ENCODE assay signal across 18 cellular contexts in the genomic region with DNA sequence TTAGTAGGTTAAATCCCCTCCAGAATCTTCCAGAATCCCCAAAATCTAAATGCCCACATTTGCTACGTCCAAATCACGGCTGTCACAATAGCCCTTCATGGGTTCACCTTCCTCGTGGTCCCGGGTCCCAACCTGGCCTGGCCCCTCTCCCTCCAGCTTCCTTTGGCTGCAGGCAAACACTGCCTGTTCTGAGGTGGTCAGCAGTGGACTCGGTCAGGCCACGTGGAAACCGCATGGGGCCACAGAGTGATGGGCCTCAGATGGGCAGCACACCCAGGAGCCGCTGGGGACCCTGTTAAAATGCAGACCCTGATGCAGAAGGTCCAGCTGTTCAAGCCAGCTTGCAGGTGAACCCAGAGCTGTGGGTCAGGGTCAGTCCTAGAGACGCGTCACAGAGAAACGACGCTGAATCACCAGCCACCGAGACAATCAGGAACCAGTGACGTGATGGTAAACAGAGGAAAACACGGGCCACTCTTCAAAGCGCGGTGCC.
DNase-seq lines count a peak whose midpoint lies in the region; ATAC-seq and TF ChIP-seq lines count a peak whose summit lies in the region.
"Had no signal": no experiment of that assay in that cellular context is flagged by ENCODE, and none has a peak within 500 bp of the region (broad histone marks: within the 10 kb centered on the region; RNA-seq: fewer than 3 reads in every experiment).

No MANE protein-coding gene starts in this region.

- H3K79me2 ChIP-seq in Karpas-422 (ENCODE audit: low read length): no peaks in the 10 kb centered on the region

- no peak overlapping the region for H2BK15ac ChIP-seq in neuronal stem cell (ENCODE audit: low read length)

- no peak overlapping the region for H2BK12ac ChIP-seq in neuronal stem cell (ENCODE audit: low read length)

- H3K4me3 ChIP-seq in Karpas-422 (ENCODE audit: low read length) (no peak overlapping the region), endodermal cell (ENCODE audit: low read length) (no peak overlapping the region), neuronal stem cell (ENCODE audit: low read length in 2 of 2) (no peak overlapping the region)
- H3K4me3 ChIP-seq: GM23248 had no signal

- ATAC-seq in activated CD8-positive, alpha-beta memory T cell treated with anti-CD3 and anti-CD28 coated beads, Interleukin-2, amount 10 ng/mL, durations not matched to agents 7 days and 5 days: no peak
- ATAC-seq in HG03565 (IDR thresholded peaks at IDR 0.05; ENCODE audit: unreplicated experiment) (no peak), GM21786 (IDR thresholded peaks at IDR 0.05; ENCODE audit: unreplicated experiment) (no peak)
- ATAC-seq: HCT116 had no signal

- H3K18ac ChIP-seq in neuronal stem cell (ENCODE audit: low read length): peak overlapping the region; percentile 9

- H3K4me2 ChIP-seq in Karpas-422 (ENCODE audit: low read depth, low read length, poor library complexity, severe bottlenecking): no peak overlapping the region
- no peak overlapping the region for H3K4me2 ChIP-seq in neuronal stem cell (ENCODE audit: insufficient read depth, low read length, poor library complexity, severe bottlenecking)

- no peak overlapping the region for H4K8ac ChIP-seq in neuronal stem cell (ENCODE audit: low read depth, low read length)

- CTCF ChIA-PET in activated CD8-positive, alpha-beta memory T cell treated with anti-CD3 and anti-CD28 coated beads, Interleukin-2, amount 10 ng/mL, durations not matched to agents 7 days and 5 days (lab: Charles Lee): no interaction called here

- no peaks in the 10 kb centered on the region for H3K9me2 ChIP-seq in Karpas-422 (replicated peaks; ENCODE audit: insufficient read depth, low read length)

- peaks cover 12% of the 10 kb centered on the region for H3K4me1 Mint-ChIP-seq in activated CD8-positive, alpha-beta memory T cell treated with anti-CD3 and anti-CD28 coated beads, Interleukin-2, amount 10 ng/mL, durations not matched to agents 7 days and 5 days
- H3K4me1 Mint-ChIP-seq in endodermal cell: no peaks in the 10 kb centered on the region

- H3K79me1 ChIP-seq in neuronal stem cell (ENCODE audit: low read depth, low read length): no peaks in the 10 kb centered on the region

- H3K27ac Mint-ChIP-seq in activated CD8-positive, alpha-beta memory T cell treated with anti-CD3 and anti-CD28 coated beads, Interleukin-2, amount 10 ng/mL, durations not matched to agents 7 days and 5 days: no peak overlapping the region
- no peak overlapping the region for H3K27ac Mint-ChIP-seq in endodermal cell

- no peak overlapping the region for H2AFZ ChIP-seq in Karpas-422 (ENCODE audit: low read length)
- H2AFZ ChIP-seq in neuronal stem cell (ENCODE audit: low read length): no peak overlapping the region
- H2AFZ ChIP-seq: GM23248 had no signal

- H3K4me1 ChIP-seq in Karpas-422 (ENCODE audit: low read length) (peaks cover 34% of the 10 kb centered on the region), endodermal cell (ENCODE audit: control insufficient read depth, insufficient read depth, low read length) (no peaks in the 10 kb centered on the region), neuronal stem cell (ENCODE audit: control insufficient read depth in 2 of 2, insufficient read depth in 1 of 2, low read depth in 1 of 2, low read length in 2 of 2) (no peaks in the 10 kb centered on the region)

- H3K9me3 ChIP-seq in Karpas-422 (ENCODE audit: low read length) (peaks cover 15% of the 10 kb centered on the region; the same call in 1 of the 2 replicates), endodermal cell (ENCODE audit: control insufficient read depth, low read length) (peaks cover 66% of the 10 kb centered on the region), neuronal stem cell (replicated peaks in 1 of 2; ENCODE audit: control insufficient read depth in 2 of 2, insufficient read depth in 1 of 2, low read depth in 1 of 2, low read length in 2 of 2) (peaks cover 0 to 1% of the 10 kb centered on the region in 2 donors)

- no peaks in the 10 kb centered on the region; the same call in 1 of the 2 replicates for H3K27me3 ChIP-seq in Karpas-422 (ENCODE audit: low read length)
- H3K27me3 ChIP-seq in endodermal cell (ENCODE audit: control insufficient read depth, insufficient read depth, low read length, poor library complexity, severe bottlenecking): no peaks in the 10 kb centered on the region
- H3K27me3 ChIP-seq in neuronal stem cell (ENCODE audit: control insufficient read depth in 3 of 3, insufficient read depth in 3 of 3, low read depth in 1 of 3, low read length in 3 of 3): peaks cover 0 to 4% (median 0%) of the 10 kb centered on the region in 3 experiments

- H2BK120ac ChIP-seq in neuronal stem cell (ENCODE audit: low read depth, low read length): no peak overlapping the region

- H3K36me3 Mint-ChIP-seq in activated CD8-positive, alpha-beta memory T cell treated with anti-CD3 and anti-CD28 coated beads, Interleukin-2, amount 10 ng/mL, durations not matched to agents 7 days and 5 days: no peaks in the 10 kb centered on the region
- no peaks in the 10 kb centered on the region for H3K36me3 Mint-ChIP-seq in endodermal cell (ENCODE audit: low read depth)
- H3K36me3 Mint-ChIP-seq: CD4-positive, alpha-beta memory T cell had no signal

- no peak overlapping the region for H3K14ac ChIP-seq in neuronal stem cell (ENCODE audit: low read length)

- no peak overlapping the region for H3K4ac ChIP-seq in neuronal stem cell (ENCODE audit: low read length)

- peaks cover 8% of the 10 kb centered on the region for H3K9me3 Mint-ChIP-seq in activated CD8-positive, alpha-beta memory T cell treated with anti-CD3 and anti-CD28 coated beads, Interleukin-2, amount 10 ng/mL, durations not matched to agents 7 days and 5 days (ENCODE audit: low read depth)
- no peaks in the 10 kb centered on the region for H3K9me3 Mint-ChIP-seq in endodermal cell
- H3K9me3 Mint-ChIP-seq: CD4-positive, alpha-beta memory T cell had no signal

- peak overlapping the region; percentile 96 for H3K27ac ChIP-seq in Karpas-422 (ENCODE audit: low read length)
- no peak overlapping the region for H3K27ac ChIP-seq in endodermal cell (ENCODE audit: low read depth, low read length)
- no peak overlapping the region for H3K27ac ChIP-seq in neuronal stem cell (replicated peaks; ENCODE audit: low read length)
- H3K27ac ChIP-seq: GM23248 had no signal

- peak; percentile 25 for DNase-seq in activated CD8-positive, alpha-beta memory T cell treated with anti-CD3 and anti-CD28 coated beads, Interleukin-2, amount 50 U/mL, for 48 hours
- DNase-seq in activated CD8-positive, alpha-beta memory T cell treated with anti-CD3 and anti-CD28 coated beads, Interleukin-2, amount 10 ng/mL, durations not matched to agents 7 days and 5 days: no peak
- DNase-seq in Karpas-422: no peak
- DNase-seq in endodermal cell: peak; percentile 17
- DNase-seq in neuronal stem cell (ENCODE audit: low spot score): no peak
- no peak for DNase-seq in cortex of kidney (lab: John Stamatoyannopoulos, UW)
- DNase-seq: 8988T, AML-193, C1 segment of cervical spinal cord, COR-L47, DMS153, GF-D8, GM23248, IMR-90 had no signal

- H2BK5ac ChIP-seq in neuronal stem cell (ENCODE audit: low read length): no peak overlapping the region

- WGBS in endodermal cell (ENCODE audit: insufficient coverage in 1 of 2, insufficient read length in 1 of 2), 2 experiments: 82 to 91% methylated on average over 11 to 17 of the region's 17 CpGs
- WGBS in neuronal stem cell (ENCODE audit: extremely low coverage in 2 of 2, insufficient read length in 2 of 2, insufficient replicate concordance in 1 of 2), 2 donors: no CpG with 5 or more reads among the region's 17 CpGs

- no peak overlapping the region for H3K4me3 Mint-ChIP-seq in activated CD8-positive, alpha-beta memory T cell treated with anti-CD3 and anti-CD28 coated beads, Interleukin-2, amount 10 ng/mL, durations not matched to agents 7 days and 5 days
- no peak overlapping the region for H3K4me3 Mint-ChIP-seq in endodermal cell
- H3K4me3 Mint-ChIP-seq: CD4-positive, alpha-beta memory T cell had no signal

- no peak for TF ChIP-seq CTCF in endodermal cell (conservative IDR thresholded peaks at IDR 0.05)

- no peaks in the 10 kb centered on the region for H3K27me3 Mint-ChIP-seq in activated CD8-positive, alpha-beta memory T cell treated with anti-CD3 and anti-CD28 coated beads, Interleukin-2, amount 10 ng/mL, durations not matched to agents 7 days and 5 days
- no peaks in the 10 kb centered on the region for H3K27me3 Mint-ChIP-seq in endodermal cell (ENCODE audit: insufficient read depth)

- H3K9ac ChIP-seq in Karpas-422 (ENCODE audit: low read length) (no peak overlapping the region), endodermal cell (ENCODE audit: extremely low read depth, low read length, poor library complexity, severe bottlenecking) (no peak overlapping the region), neuronal stem cell (ENCODE audit: low read depth, low read length, poor library complexity) (no peak overlapping the region)
- H3K9ac ChIP-seq: GM23248 had no signal

- H4K91ac ChIP-seq in neuronal stem cell (ENCODE audit: low read depth, low read length, poor library complexity): no peak overlapping the region

- no peak overlapping the region for H2AK5ac ChIP-seq in neuronal stem cell (ENCODE audit: low read depth, low read length)

- H3K23ac ChIP-seq in neuronal stem cell (ENCODE audit: low read depth, low read length, poor library complexity): no peak overlapping the region

- H4K20me1 ChIP-seq in Karpas-422 (ENCODE audit: insufficient read depth, low read depth, low read length): no peaks in the 10 kb centered on the region

- no peaks in the 10 kb centered on the region for H3K36me3 ChIP-seq in Karpas-422 (ENCODE audit: insufficient read depth, low read length)
- H3K36me3 ChIP-seq in endodermal cell (ENCODE audit: control insufficient read depth, insufficient read depth, low read length): no peaks in the 10 kb centered on the region
- no peaks in the 10 kb centered on the region for H3K36me3 ChIP-seq in neuronal stem cell (replicated peaks in 1 of 2; ENCODE audit: control insufficient read depth in 2 of 2, insufficient read depth in 2 of 2, low read length in 2 of 2)

Comparison
In these comparisons a context has a peak if more than half of its experiments do, and no peak if none do; other contexts are left out.
1. DNase-seq: peak in activated CD8-positive, alpha-beta memory T cell treated with anti-CD3 and anti-CD28 coated beads, Interleukin-2, amount 50 U/mL, for 48 hours (single experiment) and endodermal cell (single experiment); none in activated CD8-positive, alpha-beta memory T cell treated with anti-CD3 and anti-CD28 coated beads, Interleukin-2, amount 10 ng/mL, durations not matched to agents 7 days and 5 days (single experiment), Karpas-422 (single experiment), neuronal stem cell (single experiment) and cortex of kidney (single experiment).